In genomic region chr1:11806307-11806936, GRCh38 we compare ENCODE assay signal across 1 cellular context.
TF ChIP-seq lines count a peak whose summit lies in the region.

No MANE protein-coding gene starts in this region.

TF ChIP-seq in K562, 482 proteins besides CTCF, POLR2A, EP300 and RAD21 (continued from another document and continues in another):
- TF ChIP-seq CAMTA2 (CRISPR knock-in tag; conservative IDR thresholded peaks at IDR 0.05), result no peak
- no peak for TF ChIP-seq ZNF12 (CRISPR knock-in tag; IDR thresholded peaks at IDR 0.05)
- TF ChIP-seq CHAMP1 (IDR thresholded peaks at IDR 0.05), result no peak
- no peak for TF ChIP-seq CHD4 (IDR thresholded peaks at IDR 0.05; ENCODE audit: insufficient read depth, insufficient replicate concordance, low read depth, low read length, poor library complexity, severe bottlenecking)
- no peak for TF ChIP-seq SMC3 (conservative IDR thresholded peaks at IDR 0.05; ENCODE audit: insufficient read depth, low read depth, low read length)
- TF ChIP-seq ZNF217 (CRISPR knock-in tag; IDR thresholded peaks at IDR 0.05), result no peak
- no peak for TF ChIP-seq RBFOX2 (IDR thresholded peaks at IDR 0.05; ENCODE audit: low read depth, low read length)
- TF ChIP-seq TEAD4 (IDR thresholded peaks at IDR 0.05; ENCODE audit: low read length), result no peak
- no peak for TF ChIP-seq TEAD4 (CRISPR knock-in tag; IDR thresholded peaks at IDR 0.05; ENCODE audit: borderline replicate concordance)
- no peak for TF ChIP-seq YY1 (IDR thresholded peaks at IDR 0.05; ENCODE audit: borderline replicate concordance in 1 of 3, control insufficient read depth in 1 of 3, extremely low read depth in 1 of 3, insufficient read depth in 3 of 3, insufficient read length in 1 of 3, insufficient replicate concordance in 2 of 3, low read depth in 1 of 3, low read length in 2 of 3)
- TF ChIP-seq SMARCC2 (IDR thresholded peaks at IDR 0.05; ENCODE audit: low read depth), result no peak
- TF ChIP-seq KLF16 (IDR thresholded peaks at IDR 0.05), result no peak
- TF ChIP-seq GTF2A2 (tag; IDR thresholded peaks at IDR 0.05), result no peak
- TF ChIP-seq RBM14 (IDR thresholded peaks at IDR 0.05; ENCODE audit: borderline replicate concordance, insufficient read depth, low read depth, low read length), result no peak
- no peak for TF ChIP-seq ZNF79 (CRISPR knock-in tag; IDR thresholded peaks at IDR 0.05; ENCODE audit: low read depth)
- TF ChIP-seq CGGBP1 (CRISPR knock-in tag; IDR thresholded peaks at IDR 0.05), result no peak
- TF ChIP-seq SNRNP70 (optimal IDR thresholded peaks at IDR 0.05; ENCODE audit: low read depth, low read length), result no peak
- TF ChIP-seq ZNF57 (CRISPR knock-in tag; IDR thresholded peaks at IDR 0.05), result no peak
- no peak for TF ChIP-seq TOE1 (IDR thresholded peaks at IDR 0.05; ENCODE audit: borderline replicate concordance)
- TF ChIP-seq TOE1 (CRISPR knock-in tag; IDR thresholded peaks at IDR 0.05; ENCODE audit: borderline replicate concordance, low read depth), result no peak
- no peak for TF ChIP-seq HIVEP1 (CRISPR knock-in tag; IDR thresholded peaks at IDR 0.05)
- no peak for TF ChIP-seq PTTG1 (tag; IDR thresholded peaks at IDR 0.05; ENCODE audit: low read depth)
- TF ChIP-seq E2F3 (CRISPR knock-in tag; IDR thresholded peaks at IDR 0.05), result no peak
- no peak for TF ChIP-seq TFE3 (CRISPR knock-in tag; IDR thresholded peaks at IDR 0.05)
- peak; percentile 7 for TF ChIP-seq NEUROD1 (IDR thresholded peaks at IDR 0.05; ENCODE audit: borderline replicate concordance, low read depth, low read length, partially characterized antibody)
- TF ChIP-seq MXD1 (CRISPR knock-in tag; IDR thresholded peaks at IDR 0.05; ENCODE audit: borderline replicate concordance, poor library complexity, severe bottlenecking), result no peak
- TF ChIP-seq THAP7 (CRISPR knock-in tag; IDR thresholded peaks at IDR 0.05), result no peak
- no peak for TF ChIP-seq ZNF717 (CRISPR knock-in tag; IDR thresholded peaks at IDR 0.05)
- no peak for TF ChIP-seq THAP12 (CRISPR knock-in tag; IDR thresholded peaks at IDR 0.05)
- TF ChIP-seq U2AF2 (optimal IDR thresholded peaks at IDR 0.05; ENCODE audit: low read depth, low read length), result no peak
- no peak for TF ChIP-seq ZNF449 (CRISPR knock-in tag; IDR thresholded peaks at IDR 0.05)
- TF ChIP-seq CXXC5 (CRISPR knock-in tag; IDR thresholded peaks at IDR 0.05), result no peak
- no peak for TF ChIP-seq TCF7 (IDR thresholded peaks at IDR 0.05; ENCODE audit: borderline replicate concordance)
- TF ChIP-seq BCLAF1 (IDR thresholded peaks at IDR 0.05; ENCODE audit: borderline replicate concordance in 1 of 2, control insufficient read depth in 1 of 2, low read depth in 2 of 2, low read length in 1 of 2), result 0 out of 4 replicates have a peak, but pooled peaks of 1 of the 2 experiments have one; percentile 27
- TF ChIP-seq RBM39 (optimal IDR thresholded peaks at IDR 0.05; ENCODE audit: low read depth, low read length), result no peak
- no peak for TF ChIP-seq TEAD2 (tag; IDR thresholded peaks at IDR 0.05)
- no peak for TF ChIP-seq PHB2 (IDR thresholded peaks at IDR 0.05; ENCODE audit: low read depth)
- no peak for TF ChIP-seq PHF21A (IDR thresholded peaks at IDR 0.05; ENCODE audit: borderline replicate concordance, low read depth)
- TF ChIP-seq CREBBP (IDR thresholded peaks at IDR 0.05; ENCODE audit: low read depth, low read length), result no peak
- TF ChIP-seq SMARCB1 (IDR thresholded peaks at IDR 0.05; ENCODE audit: insufficient read length, low read depth), result no peak
- TF ChIP-seq ZNF280A (IDR thresholded peaks at IDR 0.05; ENCODE audit: low read depth, partially characterized antibody), result no peak
- no peak for TF ChIP-seq MCM7 (IDR thresholded peaks at IDR 0.05)
- TF ChIP-seq ETS1 (conservative IDR thresholded peaks at IDR 0.05; ENCODE audit: control insufficient read depth, low read depth, low read length), result peak; percentile 42; the same call in 1 of the 2 replicates
- no peak for TF ChIP-seq PTBP1 (IDR thresholded peaks at IDR 0.05; ENCODE audit: low read depth, low read length)
- no peak for TF ChIP-seq HMG20B (CRISPR knock-in tag; IDR thresholded peaks at IDR 0.05)
- no peak for TF ChIP-seq ZNF77 (CRISPR knock-in tag; IDR thresholded peaks at IDR 0.05)
- TF ChIP-seq ZNF311 (CRISPR knock-in tag; IDR thresholded peaks at IDR 0.05), result no peak
- no peak for TF ChIP-seq RBM25 (IDR thresholded peaks at IDR 0.05; ENCODE audit: low read depth, low read length, severe bottlenecking)
- TF ChIP-seq CBFB (CRISPR knock-in tag; IDR thresholded peaks at IDR 0.05), result no peak
- TF ChIP-seq E2F6 (IDR thresholded peaks at IDR 0.05; ENCODE audit: borderline replicate concordance in 1 of 2, extremely low read depth in 1 of 2, insufficient read depth in 1 of 2, insufficient read length in 1 of 2, low read depth in 1 of 2, low read length in 1 of 2, poor library complexity in 1 of 2, severe bottlenecking in 1 of 2), result peak in 1 of 2 experiments; percentile 62
